21 cellular contexts compared by ENCODE assay signal in the genomic region with DNA sequence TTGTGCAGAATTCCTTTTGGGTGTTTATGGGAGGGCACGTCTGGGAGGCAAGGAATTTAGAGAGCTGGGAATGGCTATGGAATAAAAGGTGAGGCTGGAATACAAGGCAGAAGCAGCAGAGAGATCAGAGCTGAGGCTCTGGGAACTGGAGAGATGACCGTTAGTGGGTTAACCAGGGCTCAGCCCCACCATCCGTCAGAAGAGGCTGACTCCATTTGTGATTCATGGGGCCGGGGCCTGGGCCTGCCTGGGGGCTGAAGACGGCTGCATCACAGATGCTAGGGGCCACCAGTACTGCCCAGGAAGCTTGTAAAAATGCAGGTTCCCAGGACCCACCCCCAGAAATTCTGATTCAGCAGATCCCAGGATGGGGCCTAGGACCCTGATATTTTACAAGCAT.
"Had no signal": no experiment of that assay in that cellular context is flagged by ENCODE, and none has a peak within 500 bp of the region (broad histone marks: within the 10 kb centered on the region; RNA-seq: fewer than 3 reads in every experiment).

No MANE protein-coding gene starts in this region.

- H3K9me3 Mint-ChIP-seq: dendritic cell treated with granulocyte-macrophage colony-stimulating factor and Interleukin-4, amounts not matched to agents 40 ng/mL and 50 ng/mL, for 4 days; immature natural killer cell had no signal

- H3K4me3 Mint-ChIP-seq: dendritic cell treated with granulocyte-macrophage colony-stimulating factor and Interleukin-4, amounts not matched to agents 40 ng/mL and 50 ng/mL, for 4 days; immature natural killer cell; mesothelial cell of epicardium; naive B cell had no signal

- H3K9me3 ChIP-seq: left lung, lower lobe of right lung, mucosa of descending colon had no signal

- H3K4me1 Mint-ChIP-seq: naive B cell had no signal

- ATAC-seq: esophagus mucosa, foreskin keratinocyte, gastroesophageal sphincter, heart left ventricle, left cardiac atrium, left lung, left ventricle myocardium superior, lower lobe of right lung, mucosa of descending colon had no signal

- DNase-seq: cortex of kidney; effector CD4-positive, alpha-beta T cell; effector memory CD4-positive, alpha-beta T cell; erythroblast; esophagus squamous epithelium; foreskin keratinocyte; heart left ventricle; hypothalamus; immature natural killer cell; left cardiac atrium; left lung; left ventricle myocardium superior; lower lobe of right lung; mesenchymal stem cell; mucosa of descending colon; naive B cell had no signal

- H3K36me3 Mint-ChIP-seq: immature natural killer cell, mesothelial cell of epicardium had no signal

- H3K27ac Mint-ChIP-seq: dendritic cell treated with granulocyte-macrophage colony-stimulating factor and Interleukin-4, amounts not matched to agents 40 ng/mL and 50 ng/mL, for 4 days; immature natural killer cell; mesothelial cell of epicardium; naive B cell had no signal

- H3K4me3 ChIP-seq: esophagus squamous epithelium, gastroesophageal sphincter, heart left ventricle, hepatocyte, left lung, lower lobe of right lung, mucosa of descending colon had no signal
